Comparison of ENCODE assay signal across 1 cellular context in the genomic region with DNA sequence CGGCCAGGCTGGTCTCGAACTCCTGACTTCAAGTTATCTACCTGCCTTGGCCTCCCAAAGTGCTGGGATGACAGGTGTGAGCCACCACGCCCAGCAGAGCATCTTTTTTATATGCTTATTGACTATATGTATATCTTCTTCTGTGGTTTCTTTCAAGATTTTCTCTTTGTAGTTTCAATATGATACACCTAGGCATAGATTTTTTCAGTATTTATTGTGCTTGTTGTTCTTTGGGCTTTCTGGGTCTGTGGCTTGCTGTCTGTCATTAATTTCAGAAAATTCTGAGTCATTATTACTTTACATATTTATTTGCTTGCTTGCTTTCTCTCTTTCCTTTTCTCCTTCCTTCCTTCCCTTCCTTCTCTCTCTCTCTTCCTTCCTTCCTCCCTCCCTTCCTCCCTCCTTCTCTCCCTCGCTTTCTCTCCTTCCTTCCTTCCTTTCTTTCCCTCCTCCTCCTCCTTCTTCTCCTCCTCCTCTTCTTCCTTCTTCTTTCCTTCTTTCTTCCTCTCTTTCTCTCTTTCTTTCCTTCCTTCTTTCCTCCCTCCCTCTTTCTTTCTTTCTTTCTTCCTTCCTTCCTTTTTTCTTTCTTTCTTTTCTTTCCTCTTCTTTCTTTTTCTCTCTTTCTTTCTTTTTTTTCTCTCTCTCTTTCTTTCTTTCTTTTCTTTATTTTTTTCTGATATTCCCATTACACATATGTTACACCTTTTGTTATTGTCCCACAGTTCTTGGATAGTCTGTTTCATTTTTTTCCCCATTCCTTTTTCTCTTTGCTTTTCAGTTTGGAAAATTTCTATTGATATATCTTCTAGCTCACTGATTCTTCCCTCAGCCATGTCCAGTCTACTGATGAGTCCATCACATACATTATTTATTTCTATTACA.
TF ChIP-seq lines count a peak whose summit lies in the region.

No MANE protein-coding gene starts in this region.

TF ChIP-seq in K562, 482 proteins besides CTCF, POLR2A, EP300 and RAD21:
- TF ChIP-seq CBX8 (IDR thresholded peaks at IDR 0.05; ENCODE audit: borderline replicate concordance, extremely low read depth, low read depth, low read length, poor library complexity, severe bottlenecking) (no peak), HDAC1 (IDR thresholded peaks at IDR 0.05) (peak in 1 of 2 experiments; percentile 50; a peak in 1 of 4 replicates), MTA1 (IDR thresholded peaks at IDR 0.05; ENCODE audit: borderline replicate concordance) (peak; percentile 69; the same call in 1 of the 2 replicates), ZSCAN32 (CRISPR knock-in tag; IDR thresholded peaks at IDR 0.05) (no peak), FOXK1 (CRISPR knock-in tag; IDR thresholded peaks at IDR 0.05; ENCODE audit: borderline replicate concordance) (no peak), ZNF512 (tag; IDR thresholded peaks at IDR 0.05) (peak; percentile 98), KAT7 (CRISPR knock-in tag; IDR thresholded peaks at IDR 0.05; ENCODE audit: borderline replicate concordance) (no peak), ZFP36 (IDR thresholded peaks at IDR 0.05; ENCODE audit: low read depth, low read length, partially characterized antibody) (no peak)
- TF ChIP-seq, protein P1, sequence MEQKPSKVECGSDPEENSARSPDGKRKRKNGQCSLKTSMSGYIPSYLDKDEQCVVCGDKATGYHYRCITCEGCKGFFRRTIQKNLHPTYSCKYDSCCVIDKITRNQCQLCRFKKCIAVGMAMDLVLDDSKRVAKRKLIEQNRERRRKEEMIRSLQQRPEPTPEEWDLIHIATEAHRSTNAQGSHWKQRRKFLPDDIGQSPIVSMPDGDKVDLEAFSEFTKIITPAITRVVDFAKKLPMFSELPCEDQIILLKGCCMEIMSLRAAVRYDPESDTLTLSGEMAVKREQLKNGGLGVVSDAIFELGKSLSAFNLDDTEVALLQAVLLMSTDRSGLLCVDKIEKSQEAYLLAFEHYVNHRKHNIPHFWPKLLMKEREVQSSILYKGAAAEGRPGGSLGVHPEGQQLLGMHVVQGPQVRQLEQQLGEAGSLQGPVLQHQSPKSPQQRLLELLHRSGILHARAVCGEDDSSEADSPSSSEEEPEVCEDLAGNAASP (IDR thresholded peaks at IDR 0.05) = no peak
- TF ChIP-seq, protein P2, sequence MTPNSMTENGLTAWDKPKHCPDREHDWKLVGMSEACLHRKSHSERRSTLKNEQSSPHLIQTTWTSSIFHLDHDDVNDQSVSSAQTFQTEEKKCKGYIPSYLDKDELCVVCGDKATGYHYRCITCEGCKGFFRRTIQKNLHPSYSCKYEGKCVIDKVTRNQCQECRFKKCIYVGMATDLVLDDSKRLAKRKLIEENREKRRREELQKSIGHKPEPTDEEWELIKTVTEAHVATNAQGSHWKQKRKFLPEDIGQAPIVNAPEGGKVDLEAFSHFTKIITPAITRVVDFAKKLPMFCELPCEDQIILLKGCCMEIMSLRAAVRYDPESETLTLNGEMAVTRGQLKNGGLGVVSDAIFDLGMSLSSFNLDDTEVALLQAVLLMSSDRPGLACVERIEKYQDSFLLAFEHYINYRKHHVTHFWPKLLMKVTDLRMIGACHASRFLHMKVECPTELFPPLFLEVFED (CRISPR knock-in tag; conservative IDR thresholded peaks at IDR 0.05) = peak; percentile 56; the same call in 1 of the 2 replicates
- TF ChIP-seq, protein P3, sequence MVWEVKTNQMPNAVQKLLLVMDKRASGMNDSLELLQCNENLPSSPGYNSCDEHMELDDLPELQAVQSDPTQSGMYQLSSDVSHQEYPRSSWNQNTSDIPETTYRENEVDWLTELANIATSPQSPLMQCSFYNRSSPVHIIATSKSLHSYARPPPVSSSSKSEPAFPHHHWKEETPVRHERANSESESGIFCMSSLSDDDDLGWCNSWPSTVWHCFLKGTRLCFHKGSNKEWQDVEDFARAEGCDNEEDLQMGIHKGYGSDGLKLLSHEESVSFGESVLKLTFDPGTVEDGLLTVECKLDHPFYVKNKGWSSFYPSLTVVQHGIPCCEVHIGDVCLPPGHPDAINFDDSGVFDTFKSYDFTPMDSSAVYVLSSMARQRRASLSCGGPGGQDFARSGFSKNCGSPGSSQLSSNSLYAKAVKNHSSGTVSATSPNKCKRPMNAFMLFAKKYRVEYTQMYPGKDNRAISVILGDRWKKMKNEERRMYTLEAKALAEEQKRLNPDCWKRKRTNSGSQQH (CRISPR knock-in tag; IDR thresholded peaks at IDR 0.05) = 0 out of 2 replicates have a peak, but pooled peaks have one; percentile 51
